In the genomic region with DNA sequence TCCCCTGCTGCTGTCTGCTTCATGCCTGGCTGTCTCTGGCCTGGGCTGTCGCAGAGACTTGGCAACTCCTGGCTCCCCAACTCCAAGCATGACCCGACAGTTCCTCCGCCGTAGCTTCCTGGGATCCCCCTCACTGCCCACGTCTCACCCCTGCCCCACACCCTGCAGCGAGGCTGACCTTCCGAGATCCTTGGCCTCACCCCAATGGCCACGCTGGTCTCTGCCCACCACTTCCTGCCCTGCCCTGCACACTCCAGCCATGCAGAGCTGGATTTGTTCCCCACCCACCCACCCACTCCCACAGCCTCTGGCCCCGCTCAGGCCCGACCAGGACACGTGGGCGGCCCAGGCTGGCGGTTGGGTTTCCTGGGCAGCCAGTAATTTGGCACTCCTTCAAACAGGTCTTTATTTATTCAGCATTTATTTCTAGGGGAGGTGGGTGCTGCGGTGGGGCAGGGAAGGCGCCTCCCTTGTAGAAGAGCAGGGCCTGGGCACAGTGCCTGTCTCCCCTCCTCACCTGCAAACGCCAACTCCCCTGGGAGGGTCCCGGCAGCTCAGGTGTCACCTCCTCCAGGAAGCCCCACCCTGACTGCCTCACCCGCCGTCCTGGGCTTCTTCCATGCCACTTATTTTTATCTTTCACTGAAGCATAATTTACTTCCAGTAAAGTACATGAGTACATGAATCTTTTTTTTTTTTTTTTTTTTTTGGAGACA, we compare ENCODE assay signal across 9 cellular contexts. TPM values are rescaled to one million over a fixed set of nuclear protein-coding genes. Genes with fewer than 3 reads are reported as not detected.
A peak's percentile ranks its signal among the peaks of the same experiment; 100 is the strongest.
DNase-seq lines count a peak whose midpoint lies in the region; ATAC-seq, FAIRE-seq and TF ChIP-seq lines count a peak whose summit lies in the region.
"Had no signal": no experiment of that assay in that cellular context is flagged by ENCODE, and none has a peak within 500 bp of the region (broad histone marks: within the 10 kb centered on the region; RNA-seq: fewer than 3 reads in every experiment).

No MANE protein-coding gene starts in this region.

- H3K36me3 ChIP-seq in BLaER1 treated with 17β-estradiol and CSF1 and Interleukin-3, amounts not matched to agents 10 nM and 100 nM = 0 out of 22 replicates have a peak, but pooled peaks cover 0 to 3% (median 0%) of the 10 kb centered on the region in 11 experiments
- H3K36me3 ChIP-seq in bronchial epithelial cell (ENCODE audit: control insufficient read depth, insufficient read depth, low read length) (no peaks in the 10 kb centered on the region), muscle layer of colon (ENCODE audit: insufficient read depth, low read length) (no peaks in the 10 kb centered on the region)

- no peak for FAIRE-seq in bronchial epithelial cell (lab: Jason Lieb, UNC)

- DNase-seq in NCI-H187 (lab: John Stamatoyannopoulos, UW) (peak; percentile 69 to 87), bronchial epithelial cell (ENCODE audit: low read depth) (peak; percentile 27), NCI-H446 (lab: John Stamatoyannopoulos, UW) (no peak)
- DNase-seq in activated naive CD4-positive, alpha-beta T cell treated with Interleukin-2 at 50 U/mL for 16 hours = no peak
- DNase-seq: mesendoderm had no signal

- TF ChIP-seq CTCF in bronchial epithelial cell (IDR thresholded peaks at IDR 0.05; ENCODE audit: insufficient read depth, low read length, severe bottlenecking) = no peak

- H3K4me3 ChIP-seq in BLaER1 treated with 17β-estradiol and CSF1 and Interleukin-3, amounts not matched to agents 10 nM and 100 nM = peak overlapping the region in 3 of 10 experiments; percentile 25 to 36 (median 31); a peak in 1 of 20 replicates
- H3K4me3 ChIP-seq in bronchial epithelial cell (ENCODE audit: low read depth, low read length) (no peak overlapping the region), muscle layer of colon (ENCODE audit: low read depth in 1 of 2, low read length in 2 of 2) (no peak overlapping the region)

- no peak for ATAC-seq in HG02610 (IDR thresholded peaks at IDR 0.05; ENCODE audit: unreplicated experiment)
- no peak for ATAC-seq in GM18519 (IDR thresholded peaks at IDR 0.05; ENCODE audit: low FRiP score, unreplicated experiment)

- peak overlapping the region in 8 of 11 experiments; percentile 22 to 81 (median 40); a peak in 11 of 22 replicates for H3K27ac ChIP-seq in BLaER1 treated with 17β-estradiol and CSF1 and Interleukin-3, amounts not matched to agents 10 nM and 100 nM
- peak overlapping the region; percentile 94 for H3K27ac ChIP-seq in muscle layer of colon (ENCODE audit: low read depth, low read length)

- peak overlapping the region; percentile 84 to 98 (median 96) for H3K4me2 ChIP-seq in BLaER1 treated with 17β-estradiol and CSF1 and Interleukin-3, amounts not matched to agents 10 nM and 100 nM

- H3K9ac ChIP-seq in BLaER1 treated with 17β-estradiol and CSF1 and Interleukin-3, amounts not matched to agents 10 nM and 100 nM = peak overlapping the region in 6 of 11 experiments; percentile 30 to 79 (median 59); a peak in 8 of 22 replicates
- no peak overlapping the region for H3K9ac ChIP-seq in muscle layer of colon (ENCODE audit: low read length)

- peaks cover 6 to 90% (median 37%) of the 10 kb centered on the region in 11 experiments; a peak in 18 of 22 replicates for H4K20me1 ChIP-seq in BLaER1 treated with 17β-estradiol and CSF1 and Interleukin-3, amounts not matched to agents 10 nM and 100 nM

- no peaks in the 10 kb centered on the region for H3K9me3 ChIP-seq in BLaER1 treated with 17β-estradiol and CSF1 and Interleukin-3, amounts not matched to agents 10 nM and 100 nM (replicated peaks in 1 of 11)
- no peaks in the 10 kb centered on the region for H3K9me3 ChIP-seq in muscle layer of colon (ENCODE audit: low read length)

- no peaks in the 10 kb centered on the region for H3K27me3 ChIP-seq in BLaER1 treated with 17β-estradiol and CSF1 and Interleukin-3, amounts not matched to agents 10 nM and 100 nM
- H3K27me3 ChIP-seq in bronchial epithelial cell (ENCODE audit: control insufficient read depth, insufficient read depth, low read length) (no peaks in the 10 kb centered on the region), muscle layer of colon (ENCODE audit: control insufficient read depth in 1 of 2, insufficient read depth in 2 of 2, low read length in 2 of 2) (no peaks in the 10 kb centered on the region)

- H3K4me1 ChIP-seq in BLaER1 treated with 17β-estradiol and CSF1 and Interleukin-3, amounts not matched to agents 10 nM and 100 nM = peaks cover 66 to 87% (median 77%) of the 10 kb centered on the region in 10 experiments
- H3K4me1 ChIP-seq in muscle layer of colon (ENCODE audit: insufficient read depth, low read length) = peaks cover 68% of the 10 kb centered on the region

RNA-seq across cellular contexts. Expression of gene GTF2IRD1, which starts 25.5 kb away (rescaled TPM):
- total RNA-seq in bronchial epithelial cell = 18.2 and 23.7 TPM in 2 replicates

Comparison
In these comparisons a context has a peak if more than half of its experiments do, and no peak if none do; other contexts are left out.
1. DNase-seq: peak in NCI-H187 (2 of 2) and bronchial epithelial cell (single experiment); none in activated naive CD4-positive, alpha-beta T cell treated with Interleukin-2 at 50 U/mL for 16 hours (single experiment) and NCI-H446 (0 of 2).